Comparison of ENCODE assay signal across 8 cellular contexts in the genomic region with DNA sequence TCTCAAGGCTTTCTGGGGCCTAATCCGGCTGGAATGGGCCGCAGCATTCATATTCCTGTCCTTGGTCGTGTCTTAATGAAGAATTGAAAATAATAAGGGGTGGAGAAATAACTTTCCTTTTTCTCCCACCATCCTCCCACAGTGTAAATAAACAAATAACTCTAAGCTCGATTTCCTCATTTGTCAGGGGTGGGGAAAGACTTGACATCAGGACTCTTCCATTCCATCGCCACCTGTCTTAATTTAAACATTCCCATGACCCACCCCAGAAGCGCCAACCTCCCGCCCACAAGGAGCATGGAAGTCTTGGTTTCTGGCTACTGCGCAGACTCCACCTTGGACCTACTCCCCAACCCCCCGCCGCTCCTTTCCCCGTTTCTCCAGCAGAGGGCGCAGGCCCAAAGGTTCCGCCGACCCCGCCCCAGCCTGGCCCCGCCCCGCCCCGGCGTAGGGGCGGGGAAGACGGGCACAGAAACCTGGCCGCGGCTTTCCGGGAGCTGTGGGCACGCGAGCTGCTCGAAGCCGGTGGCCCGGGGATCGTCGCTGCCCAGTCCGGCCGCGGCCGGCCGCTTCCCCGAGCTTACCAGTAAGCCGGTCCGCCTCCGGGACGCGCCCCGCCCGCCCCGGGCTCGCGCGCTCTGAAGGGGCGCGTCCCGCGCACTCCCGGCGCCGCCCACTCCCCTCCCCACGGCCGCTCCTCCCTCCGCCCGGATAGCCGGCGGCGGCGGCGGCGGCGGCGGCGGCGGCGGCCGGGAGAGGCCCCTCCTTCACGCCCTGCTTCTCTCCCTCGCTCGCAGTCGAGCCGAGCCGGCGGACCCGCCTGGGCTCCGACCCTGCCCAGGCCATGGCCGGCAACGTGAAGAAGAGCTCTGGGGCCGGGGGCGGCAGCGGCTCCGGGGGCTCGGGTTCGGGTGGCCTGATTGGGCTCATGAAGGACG. TPM values are rescaled to one million over a fixed set of nuclear protein-coding genes. Genes with fewer than 3 reads are reported as not detected.
DNase-seq lines count a peak whose midpoint lies in the region; ATAC-seq and TF ChIP-seq lines count a peak whose summit lies in the region.

CBL (plus strand) TSS at position 766 of the 938 bp plus-strand sequence; CDS start at position 845, 79 bp downstream.

- no peaks in the 10 kb centered on the region for H3K27me3 ChIP-seq in BLaER1 treated with 17β-estradiol and CSF1 and Interleukin-3, amounts not matched to agents 10 nM and 100 nM
- H3K27me3 ChIP-seq in left lung: no peaks in the 10 kb centered on the region

- intact Hi-C loops in dendritic cell treated with granulocyte-macrophage colony-stimulating factor and Interleukin-4, amounts not matched to agents 40 ng/mL and 50 ng/mL, for 4 days (cut with micrococcal nuclease): loop anchor here (5.0 kb wide), 1 partner anchor 99 kb away; the partner anchor contains the start of gene C2CD2L
- intact Hi-C loops in left lung (cut with DNase I): no loop called here

- peaks cover 0 to 14% (median 4%) of the 10 kb centered on the region in 11 experiments; a peak in 5 of 22 replicates for H3K36me3 ChIP-seq in BLaER1 treated with 17β-estradiol and CSF1 and Interleukin-3, amounts not matched to agents 10 nM and 100 nM
- H3K36me3 ChIP-seq in left lung: no peaks in the 10 kb centered on the region

- peak within 1 kb of the TSS; percentile 94 for H3K27ac Mint-ChIP-seq in dendritic cell treated with granulocyte-macrophage colony-stimulating factor and Interleukin-4, amounts not matched to agents 40 ng/mL and 50 ng/mL, for 4 days

- no peaks in the 10 kb centered on the region for H3K9me3 Mint-ChIP-seq in dendritic cell treated with granulocyte-macrophage colony-stimulating factor and Interleukin-4, amounts not matched to agents 40 ng/mL and 50 ng/mL, for 4 days

- ATAC-seq in HG03460 (IDR thresholded peaks at IDR 0.05; ENCODE audit: unreplicated experiment) (peak; percentile 73), left lung (peak; percentile 97)

- no peaks in the 10 kb centered on the region for H3K9me3 ChIP-seq in BLaER1 treated with 17β-estradiol and CSF1 and Interleukin-3, amounts not matched to agents 10 nM and 100 nM (replicated peaks in 1 of 11)
- no peaks in the 10 kb centered on the region for H3K9me3 ChIP-seq in left lung

- peaks cover 33 to 41% (median 36%) of the 10 kb centered on the region in 11 experiments; a peak in 21 of 22 replicates for H4K20me1 ChIP-seq in BLaER1 treated with 17β-estradiol and CSF1 and Interleukin-3, amounts not matched to agents 10 nM and 100 nM

- peak within 1 kb of the TSS; percentile 81 to 99 (median 97) for H3K4me3 ChIP-seq in BLaER1 treated with 17β-estradiol and CSF1 and Interleukin-3, amounts not matched to agents 10 nM and 100 nM
- peak within 1 kb of the TSS; percentile 87 to 89 for H3K4me3 ChIP-seq in left lung

- H3K27ac ChIP-seq in BLaER1 treated with 17β-estradiol and CSF1 and Interleukin-3, amounts not matched to agents 10 nM and 100 nM: peak within 1 kb of the TSS; percentile 84 to 93 (median 89)
- peak within 1 kb of the TSS; percentile 93 to 95 for H3K27ac ChIP-seq in left lung

- TF ChIP-seq CTCF in left lung (IDR thresholded peaks at IDR 0.05): peak; percentile 88 to 98

- peak within 1 kb of the TSS; percentile 85 to 97 (median 93) for H3K4me2 ChIP-seq in BLaER1 treated with 17β-estradiol and CSF1 and Interleukin-3, amounts not matched to agents 10 nM and 100 nM

- H3K9ac ChIP-seq in BLaER1 treated with 17β-estradiol and CSF1 and Interleukin-3, amounts not matched to agents 10 nM and 100 nM: peak within 1 kb of the TSS; percentile 84 to 98 (median 92)

- peaks cover 21% of the 10 kb centered on the region for H3K36me3 Mint-ChIP-seq in dendritic cell treated with granulocyte-macrophage colony-stimulating factor and Interleukin-4, amounts not matched to agents 40 ng/mL and 50 ng/mL, for 4 days (ENCODE audit: low read depth)

- DNase-seq in GM19240 (ENCODE audit: insufficient read length, low spot score) (peak; percentile 83), NCI-H526 treated with DMSO at 0.1 percent for 48 hours (lab: John Stamatoyannopoulos, UW) (peak; percentile 97), left lung (peak; percentile 96 to 97)
- DNase-seq in activated CD4-positive, alpha-beta T cell treated with anti-CD3 and anti-CD28 coated beads, Interleukin-2, amount 50 U/mL, for 1 hour: peak; percentile 98
- peak; percentile 92 for DNase-seq in stimulated activated CD4-positive, alpha-beta T cell treated with anti-CD3 and anti-CD28 coated beads, Interleukin-2, amount 100 ng/mL, for 4 hours (ENCODE audit: low read depth)

- H3K4me3 Mint-ChIP-seq in dendritic cell treated with granulocyte-macrophage colony-stimulating factor and Interleukin-4, amounts not matched to agents 40 ng/mL and 50 ng/mL, for 4 days: peak within 1 kb of the TSS; percentile 91

- H3K27me3 Mint-ChIP-seq in dendritic cell treated with granulocyte-macrophage colony-stimulating factor and Interleukin-4, amounts not matched to agents 40 ng/mL and 50 ng/mL, for 4 days: no peaks in the 10 kb centered on the region

- H3K4me1 ChIP-seq in BLaER1 treated with 17β-estradiol and CSF1 and Interleukin-3, amounts not matched to agents 10 nM and 100 nM: peaks cover 25 to 52% (median 38%) of the 10 kb centered on the region in 10 experiments
- peaks cover 0 to 48% of the 10 kb centered on the region in 2 donors for H3K4me1 ChIP-seq in left lung

- H3K4me1 Mint-ChIP-seq in dendritic cell treated with granulocyte-macrophage colony-stimulating factor and Interleukin-4, amounts not matched to agents 40 ng/mL and 50 ng/mL, for 4 days (ENCODE audit: low read depth): peaks cover 45% of the 10 kb centered on the region

RNA-seq across cellular contexts. Expression of gene CBL, which starts in this region (rescaled TPM):
- 10 to 100 TPM; 22.0 to 36.6 TPM for total RNA-seq in left lung

Comparison
In these comparisons a context has a peak if more than half of its experiments do, and no peak if none do; other contexts are left out.
1. Peak in every context shown above with its lines: DNase-seq, ATAC-seq, H3K4me3 ChIP-seq and H3K27ac ChIP-seq.